ENCODE assay signal across 26 cellular contexts in the genomic region with DNA sequence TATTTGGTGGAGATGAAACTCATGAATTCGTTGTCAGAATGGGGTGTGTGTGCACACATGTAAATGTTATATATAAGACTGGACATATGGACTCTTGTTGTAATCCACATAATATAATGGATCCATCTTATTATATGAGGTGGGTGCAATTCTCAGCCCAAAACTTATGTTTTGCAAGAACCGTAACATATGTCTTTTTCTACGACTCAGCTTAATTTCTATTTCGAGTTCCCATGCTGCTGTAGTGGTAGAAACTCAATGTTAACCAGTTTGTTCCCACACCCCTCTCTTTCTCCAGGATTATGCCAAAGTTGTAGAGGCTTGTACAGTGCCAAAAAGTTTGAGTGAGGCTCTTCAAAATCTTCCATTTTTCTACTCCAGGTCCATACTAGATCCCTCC.
"Had no signal": no experiment of that assay in that cellular context is flagged by ENCODE, and none has a peak within 500 bp of the region (broad histone marks: within the 10 kb centered on the region; RNA-seq: fewer than 3 reads in every experiment).

No MANE protein-coding gene starts in this region.

- H3K36me3 ChIP-seq: stomach, suprapubic skin, thoracic aorta, thyroid gland, tibial artery, tibial nerve, transverse colon, upper lobe of left lung, upper lobe of right lung, uterus, vagina had no signal

- H3K9me3 ChIP-seq: stomach, suprapubic skin, testis, thoracic aorta, thyroid gland, tibial artery, tibial nerve, transverse colon, upper lobe of left lung, upper lobe of right lung, uterus, vagina had no signal

- ATAC-seq: stimulated activated effector memory CD8-positive, alpha-beta T cell treated with anti-CD3 and anti-CD28 coated beads, Interleukin-12 subunit alpha, Interleukin-12 subunit beta, amount 100 ng/mL, for 72 hours; stimulated activated naive B cell treated with anti-CD40 and anti-IgM and Interleukin-4, amounts not matched to agents 10 μg/mL and 1 μg/mL and 100 μg/mL, for 72 hours; stimulated activated naive CD8-positive, alpha-beta T cell treated with anti-CD3 and anti-CD28 coated beads, Interleukin-15, Interleukin-2, amounts not matched to agents 100 U/mL and 50 U/mL, for 24 hours; upper lobe of right lung had no signal

- H3K27me3 ChIP-seq: stomach, suprapubic skin, testis, thyroid gland, tibial artery, tibial nerve, transverse colon, upper lobe of left lung, upper lobe of right lung, uterus, vagina had no signal

- DNase-seq: stimulated activated CD4-positive, alpha-beta T cell treated with anti-CD3 and anti-CD28 coated beads, Interleukin-2, amount 100 ng/mL, for 48 hours; stimulated activated CD4-positive, alpha-beta T cell treated with anti-CD3 and anti-CD28 coated beads, Interleukin-4, amount 100 ng/mL, for 1 hour; stimulated activated CD4-positive, alpha-beta T cell treated with anti-CD3 and anti-CD28 coated beads, Interleukin-4, amount 100 ng/mL, for 24 hours; stimulated activated CD4-positive, alpha-beta T cell treated with anti-CD3 and anti-CD28 coated beads, Interleukin-4, amount 100 ng/mL, for 4 hours; stimulated activated CD8-positive, alpha-beta memory T cell treated with anti-CD3 and anti-CD28 coated beads, Interleukin-4, amount 100 ng/mL, for 48 hours; stimulated activated naive B cell treated with anti-CD40 and anti-IgM and Interleukin-4, amounts not matched to agents 10 μg/mL and 1 μg/mL and 100 μg/mL, for 72 hours; stimulated activated naive CD4-positive, alpha-beta T cell; stimulated activated naive CD4-positive, alpha-beta T cell treated with Interleukin-2 at 50 U/mL for 16 hours; stimulated activated naive CD8-positive, alpha-beta T cell treated with anti-CD3 and anti-CD28 coated beads, Interleukin-15, amount 100 ng/mL, for 72 hours; stimulated activated naive CD8-positive, alpha-beta T cell treated with anti-CD3 and anti-CD28 coated beads, Interleukin-15, Interleukin-2, amounts not matched to agents 100 U/mL and 50 U/mL, for 24 hours; stomach; substantia nigra; testis; thyroid gland; tibial artery; transverse colon; trophoblast cell; upper lobe of left lung; upper lobe of right lung; uterus had no signal

- H3K4me3 ChIP-seq: stomach, suprapubic skin, testis, thoracic aorta, thyroid gland, tibial artery, tibial nerve, transverse colon, upper lobe of left lung, upper lobe of right lung, uterus, vagina had no signal

- H3K4me1 ChIP-seq: stomach, suprapubic skin, testis, thyroid gland, tibial artery, tibial nerve, transverse colon, upper lobe of left lung, upper lobe of right lung, uterus, vagina had no signal

- FAIRE-seq: urothelium cell line had no signal

- H3K27ac ChIP-seq: stomach, suprapubic skin, testis, thoracic aorta, thyroid gland, tibial artery, tibial nerve, transverse colon, upper lobe of left lung, upper lobe of right lung, uterus, vagina had no signal
